ENCODE assay signal across 11 cellular contexts in genomic region chr3:4754180-4755086, GRCh38.
A peak's percentile ranks its signal among the peaks of the same experiment; 100 is the strongest.
DNase-seq lines count a peak whose midpoint lies in the region; ATAC-seq and TF ChIP-seq lines count a peak whose summit lies in the region.
"Had no signal": no experiment of that assay in that cellular context is flagged by ENCODE, and none has a peak within 500 bp of the region (broad histone marks: within the 10 kb centered on the region; RNA-seq: fewer than 3 reads in every experiment).

No MANE protein-coding gene starts in this region.

- no peaks in the 10 kb centered on the region for H3K27me3 ChIP-seq in suprapubic skin

- no peak overlapping the region for H3K27ac ChIP-seq in suprapubic skin

- H3K36me3 ChIP-seq in suprapubic skin: no peaks in the 10 kb centered on the region
- H3K36me3 ChIP-seq: WERI-Rb-1 had no signal

- peak; percentile 88 for ATAC-seq in GM18867 (IDR thresholded peaks at IDR 0.05; ENCODE audit: unreplicated experiment)
- ATAC-seq in GM21717 (IDR thresholded peaks at IDR 0.05; ENCODE audit: unreplicated experiment): peak; percentile 79
- ATAC-seq in HG03520 (IDR thresholded peaks at IDR 0.05; ENCODE audit: unreplicated experiment): peak; percentile 88

- TF ChIP-seq CTCF in suprapubic skin (IDR thresholded peaks at IDR 0.05): no peak

- peak; percentile 45 for DNase-seq in kidney glomerular epithelial cell (lab: John Stamatoyannopoulos, UW)
- no peak for DNase-seq in islet precursor cell
- DNase-seq in NCI-H345 treated with DMSO at 0.1 percent for 48 hours (lab: John Stamatoyannopoulos, UW; ENCODE audit: unreplicated experiment): no peak
- DNase-seq in NCI-H524 (lab: John Stamatoyannopoulos, UW): no peak
- DNase-seq in suprapubic skin (ENCODE audit: low spot score in 2 of 2): no peak
- DNase-seq: NCI-H1092; stimulated activated CD4-positive, alpha-beta T cell treated with anti-CD3 and anti-CD28 coated beads, Interleukin-2, amount 100 ng/mL, for 24 hours; WERI-Rb-1 had no signal

- no peak for TF ChIP-seq EP300 in suprapubic skin (IDR thresholded peaks at IDR 0.05)

- TF ChIP-seq POLR2A in suprapubic skin (IDR thresholded peaks at IDR 0.05): no peak

- 91% methylated on average over 7 of the region's 7 CpGs for WGBS in suprapubic skin

- H3K4me3 ChIP-seq in suprapubic skin: no peak overlapping the region

- no peaks in the 10 kb centered on the region for H3K9me3 ChIP-seq in suprapubic skin

- H3K4me1 ChIP-seq in suprapubic skin: peaks cover 53% of the 10 kb centered on the region
